15 cellular contexts compared by ENCODE assay signal in genomic region chr4:109562457-109563237, GRCh38. TPM values are rescaled to one million over a fixed set of nuclear protein-coding genes. Genes with fewer than 3 reads are reported as not detected.
DNase-seq lines count a peak whose midpoint lies in the region; ATAC-seq, FAIRE-seq and TF ChIP-seq lines count a peak whose summit lies in the region.
"Had no signal": no experiment of that assay in that cellular context is flagged by ENCODE, and none has a peak within 500 bp of the region (broad histone marks: within the 10 kb centered on the region; RNA-seq: fewer than 3 reads in every experiment).

No MANE protein-coding gene starts in this region.

- H3K27ac ChIP-seq in hepatocyte = no peak overlapping the region
- H3K27ac ChIP-seq: SJSA1 had no signal

- peaks cover 67% of the 10 kb centered on the region for H3K4me1 Mint-ChIP-seq in stimulated activated naive CD8-positive, alpha-beta T cell treated with anti-CD3 and anti-CD28 coated beads, Interleukin-15, Interleukin-2, amounts not matched to agents 100 ng/mL and 50 ng/mL, for 24 hours (ENCODE audit: low read depth)

- no peaks in the 10 kb centered on the region for H3K9me3 Mint-ChIP-seq in stimulated activated naive CD8-positive, alpha-beta T cell treated with anti-CD3 and anti-CD28 coated beads, Interleukin-15, Interleukin-2, amounts not matched to agents 100 ng/mL and 50 ng/mL, for 24 hours

- H3K9me3 ChIP-seq in endocrine pancreas (ENCODE audit: control insufficient read depth, low read length) (no peaks in the 10 kb centered on the region), hepatocyte (ENCODE audit: low read depth) (no peaks in the 10 kb centered on the region)
- H3K9me3 ChIP-seq: SJSA1 had no signal

- H3K4me3 Mint-ChIP-seq in stimulated activated naive CD8-positive, alpha-beta T cell treated with anti-CD3 and anti-CD28 coated beads, Interleukin-15, Interleukin-2, amounts not matched to agents 100 ng/mL and 50 ng/mL, for 24 hours = peak overlapping the region; percentile 96

- no peaks in the 10 kb centered on the region for H4K20me1 ChIP-seq in hepatocyte (ENCODE audit: insufficient read depth, poor library complexity, severe bottlenecking)

- H3K27ac Mint-ChIP-seq in stimulated activated naive CD8-positive, alpha-beta T cell treated with anti-CD3 and anti-CD28 coated beads, Interleukin-15, Interleukin-2, amounts not matched to agents 100 ng/mL and 50 ng/mL, for 24 hours = peak overlapping the region; percentile 9

- H3K36me3 Mint-ChIP-seq in stimulated activated naive CD8-positive, alpha-beta T cell treated with anti-CD3 and anti-CD28 coated beads, Interleukin-15, Interleukin-2, amounts not matched to agents 100 ng/mL and 50 ng/mL, for 24 hours (ENCODE audit: low read depth) = peaks cover 30% of the 10 kb centered on the region

- no peak for ATAC-seq in stimulated activated naive CD8-positive, alpha-beta T cell treated with anti-CD3 and anti-CD28 coated beads, Interleukin-15, Interleukin-2, amounts not matched to agents 100 U/mL and 50 U/mL, for 24 hours
- ATAC-seq in GM19467 (IDR thresholded peaks at IDR 0.05; ENCODE audit: unreplicated experiment) (no peak), GM18511 (IDR thresholded peaks at IDR 0.05; ENCODE audit: unreplicated experiment) (no peak)
- ATAC-seq: esophagus mucosa had no signal

- H3K27me3 ChIP-seq in endocrine pancreas (ENCODE audit: control insufficient read depth, insufficient read depth, low read length) (no peaks in the 10 kb centered on the region), hepatocyte (peaks cover 17% of the 10 kb centered on the region)
- H3K27me3 ChIP-seq: SJSA1 had no signal

- H3K4me2 ChIP-seq in hepatocyte = no peak overlapping the region

- H3K4me1 ChIP-seq in endocrine pancreas (ENCODE audit: control insufficient read depth, insufficient read depth, low read length) = peaks cover 14% of the 10 kb centered on the region
- H3K4me1 ChIP-seq in hepatocyte (ENCODE audit: insufficient read depth) = no peaks in the 10 kb centered on the region

- no peaks in the 10 kb centered on the region for H3K79me2 ChIP-seq in hepatocyte

- no peaks in the 10 kb centered on the region for H3K27me3 Mint-ChIP-seq in stimulated activated naive CD8-positive, alpha-beta T cell treated with anti-CD3 and anti-CD28 coated beads, Interleukin-15, Interleukin-2, amounts not matched to agents 100 ng/mL and 50 ng/mL, for 24 hours

- peak overlapping the region; percentile 65 for H3K4me3 ChIP-seq in endocrine pancreas (ENCODE audit: control insufficient read depth, insufficient read depth, low read length)
- no peak overlapping the region for H3K4me3 ChIP-seq in hepatocyte
- H3K4me3 ChIP-seq: SJSA1 had no signal

- H2AFZ ChIP-seq in hepatocyte = no peak overlapping the region

- no peak for TF ChIP-seq CTCF in hepatocyte (IDR thresholded peaks at IDR 0.05; ENCODE audit: poor library complexity)

- no peak for DNase-seq in stimulated activated naive CD8-positive, alpha-beta T cell treated with anti-CD3 and anti-CD28 coated beads, Interleukin-15, Interleukin-2, amounts not matched to agents 100 U/mL and 50 U/mL, for 24 hours
- DNase-seq in RKO (ENCODE audit: low spot score) = peak; percentile 41
- no peak for DNase-seq in frontal cortex (ENCODE audit: low spot score in 2 of 2)
- DNase-seq in hepatocyte (ENCODE audit: low spot score) = no peak
- DNase-seq: AML-193; GDM1; midbrain; NCI-H1436; stimulated activated naive CD4-positive, alpha-beta T cell had no signal

- no peaks in the 10 kb centered on the region for H3K9me2 ChIP-seq in hepatocyte (replicated peaks; ENCODE audit: insufficient read depth)

- FAIRE-seq in frontal cortex (lab: Jason Lieb, UNC) = no peak

- H3K36me3 ChIP-seq in endocrine pancreas (ENCODE audit: control insufficient read depth, insufficient read depth, low read length) (no peaks in the 10 kb centered on the region), hepatocyte (replicated peaks; ENCODE audit: insufficient read depth, low read depth) (no peaks in the 10 kb centered on the region)

- WGBS in hepatocyte (ENCODE audit: low lambda C conversion rate, missing lambda C conversion rate) = 83% methylated on average over 6 of the region's 6 CpGs

- no peak overlapping the region for H3K9ac ChIP-seq in endocrine pancreas (ENCODE audit: control insufficient read depth, insufficient read depth, low read length)

RNA-seq across cellular contexts. Expression of gene MCUB, which starts 2.6 kb away (rescaled TPM):
- total RNA-seq in frontal cortex (31.8 TPM), hepatocyte (6.2 and 6.9 TPM in 2 replicates)
- 9.2 and 9.9 TPM in 2 replicates for polyA plus RNA-seq in hepatocyte
